19 cellular contexts compared by ENCODE assay signal in genomic region chr11:6647836-6648235, GRCh38. TPM values are rescaled to one million over a fixed set of nuclear protein-coding genes. Genes with fewer than 3 reads are reported as not detected.
DNase-seq lines count a peak whose midpoint lies in the region; ATAC-seq, FAIRE-seq and TF ChIP-seq lines count a peak whose summit lies in the region.
"Had no signal": no experiment of that assay in that cellular context is flagged by ENCODE, and none has a peak within 500 bp of the region (broad histone marks: within the 10 kb centered on the region; RNA-seq: fewer than 3 reads in every experiment).

No MANE protein-coding gene starts in this region.

- H3K27ac ChIP-seq in BLaER1 treated with 17β-estradiol and CSF1 and Interleukin-3, amounts not matched to agents 10 nM and 100 nM = peak overlapping the region in 9 of 11 experiments; percentile 73 to 89 (median 85); a peak in 17 of 22 replicates
- H3K27ac ChIP-seq in IMR-90 (ENCODE audit: insufficient read depth, low read length) = no peak overlapping the region
- H3K27ac ChIP-seq in right cardiac atrium (ENCODE audit: low read length) = peak overlapping the region; percentile 39
- peak overlapping the region; percentile 22 to 89 (median 76) for H3K27ac ChIP-seq in spleen
- H3K27ac ChIP-seq in foreskin keratinocyte = no peak overlapping the region
- H3K27ac ChIP-seq: epithelial cell of prostate, SJCRH30 had no signal

- H2BK120ac ChIP-seq in IMR-90 (ENCODE audit: low read depth, low read length) = no peak overlapping the region

- TF ChIP-seq CTCF in IMR-90 (conservative IDR thresholded peaks at IDR 0.05; ENCODE audit: low read depth, low read length) (no peak), spleen (IDR thresholded peaks at IDR 0.05 in 8 of 11, conservative IDR thresholded peaks at IDR 0.05 in 3 of 11) (no peak), GM13977 (IDR thresholded peaks at IDR 0.05; ENCODE audit: extremely low read depth, insufficient read depth, missing control alignments) (no peak), foreskin keratinocyte (conservative IDR thresholded peaks at IDR 0.05) (no peak), D721Med (IDR thresholded peaks at IDR 0.05; ENCODE audit: insufficient read depth, missing control alignments) (no peak)

- no peak overlapping the region for H2AK9ac ChIP-seq in IMR-90 (replicated peaks; ENCODE audit: low read depth, low read length, poor library complexity)

- POLR2A ChIA-PET in IMR-90 (lab: Charles Lee; ENCODE audit: unreplicated experiment) = no interaction called here

- peaks cover 0 to 14% (median 0%) of the 10 kb centered on the region in 11 experiments; a peak in 3 of 22 replicates for H3K36me3 ChIP-seq in BLaER1 treated with 17β-estradiol and CSF1 and Interleukin-3, amounts not matched to agents 10 nM and 100 nM
- H3K36me3 ChIP-seq in IMR-90 (ENCODE audit: control insufficient read depth, insufficient read depth, low read length) (peaks cover 4% of the 10 kb centered on the region; the same call in 1 of the 2 replicates), spleen (no peaks in the 10 kb centered on the region)
- H3K36me3 ChIP-seq: ovary, SJCRH30 had no signal

- no peak overlapping the region for H3K18ac ChIP-seq in IMR-90 (ENCODE audit: low read depth, low read length)

- no peak overlapping the region for H2AFZ ChIP-seq in IMR-90 (replicated peaks; ENCODE audit: low read length, poor library complexity)

- in situ Hi-C loops in IMR-90 (cut with MboI; ENCODE audit: low sequenced_read_pairs) = no loop called here
- in situ Hi-C loops in GM13977 (cut with MboI; ENCODE audit: low pct_unique_long_range_greater_than_20kb, low sequenced_read_pairs, unreplicated experiment) = no loop called here

- H3K23ac ChIP-seq in IMR-90 (ENCODE audit: low read depth, low read length) = no peak overlapping the region

- 0 out of 2 replicates have a peak overlapping the region, but pooled peaks have one; percentile 23 for H2AK5ac ChIP-seq in IMR-90 (ENCODE audit: low read depth, low read length)

- H3K56ac ChIP-seq in IMR-90 (ENCODE audit: extremely low read depth, insufficient read depth, low read length) = peak overlapping the region; percentile 10; the same call in 1 of the 2 replicates

- no TSS peak for BruUV-seq in IMR-90 (replicated peaks; lab: Mats Ljungman, UMichigan)

- no peak overlapping the region for H2BK5ac ChIP-seq in IMR-90 (ENCODE audit: low read depth, low read length, poor library complexity, severe bottlenecking)

- peak overlapping the region in 9 of 11 experiments; percentile 60 to 76 (median 70); a peak in 9 of 22 replicates for H3K9ac ChIP-seq in BLaER1 treated with 17β-estradiol and CSF1 and Interleukin-3, amounts not matched to agents 10 nM and 100 nM
- H3K9ac ChIP-seq in IMR-90 (ENCODE audit: low read depth, low read length) = no peak overlapping the region

- H4K20me1 ChIP-seq in BLaER1 treated with 17β-estradiol and CSF1 and Interleukin-3, amounts not matched to agents 10 nM and 100 nM = peaks cover 0 to 4% (median 0%) of the 10 kb centered on the region in 11 experiments; a peak in 3 of 22 replicates
- peaks cover 5% of the 10 kb centered on the region; the same call in 1 of the 2 replicates for H4K20me1 ChIP-seq in IMR-90 (ENCODE audit: insufficient read depth, low read length)

- H3K79me1 ChIP-seq in IMR-90 (ENCODE audit: low read depth in 1 of 2, low read length in 2 of 2) = peaks cover 5 to 40% of the 10 kb centered on the region in 2 experiments; a peak in 3 of 4 replicates

- H3K4ac ChIP-seq in IMR-90 (ENCODE audit: low read depth, low read length) = peak overlapping the region; percentile 83

- 90% methylated on average over 2 of the region's 2 CpGs; no CpG with 5 or more reads in 1 of the 2 experiments for WGBS in IMR-90 (ENCODE audit: extremely low coverage in 2 of 2, insufficient read length in 1 of 2), 2 experiments
- WGBS in right cardiac atrium = 91% methylated on average over 2 of the region's 2 CpGs
- 90 to 99% (median 93%) methylated on average over 2 of the region's 2 CpGs for WGBS in spleen, 5 donors

- H3K4me1 ChIP-seq in BLaER1 treated with 17β-estradiol and CSF1 and Interleukin-3, amounts not matched to agents 10 nM and 100 nM = peaks cover 39 to 90% (median 65%) of the 10 kb centered on the region in 10 experiments
- peaks cover 16% of the 10 kb centered on the region for H3K4me1 ChIP-seq in IMR-90 (ENCODE audit: control insufficient read depth, insufficient read depth, low read length)
- H3K4me1 ChIP-seq in right cardiac atrium (ENCODE audit: control insufficient read depth, insufficient read depth, low read length) = peaks cover 13% of the 10 kb centered on the region
- H3K4me1 ChIP-seq in spleen = peaks cover 40 to 91% (median 53%) of the 10 kb centered on the region in 6 donors
- H3K4me1 ChIP-seq in foreskin keratinocyte = no peaks in the 10 kb centered on the region

- ATAC-seq in IMR-90 (ENCODE audit: low read depth) = no peak
- ATAC-seq in right cardiac atrium = no peak
- no peak for ATAC-seq in foreskin keratinocyte

- no peak overlapping the region for H4K5ac ChIP-seq in IMR-90 (ENCODE audit: low read depth, low read length)

- no peaks in the 10 kb centered on the region; a peak in 1 of 22 replicates for H3K27me3 ChIP-seq in BLaER1 treated with 17β-estradiol and CSF1 and Interleukin-3, amounts not matched to agents 10 nM and 100 nM
- 0 out of 2 replicates have a peak, but pooled peaks cover 3% of the 10 kb centered on the region for H3K27me3 ChIP-seq in IMR-90 (ENCODE audit: control insufficient read depth, insufficient read depth, low read length)
- H3K27me3 ChIP-seq in right cardiac atrium (ENCODE audit: control insufficient read depth, insufficient read depth) = no peaks in the 10 kb centered on the region
- H3K27me3 ChIP-seq in spleen (replicated peaks in 1 of 7) = no peaks in the 10 kb centered on the region
- H3K27me3 ChIP-seq in foreskin keratinocyte = peaks cover 81% of the 10 kb centered on the region
- H3K27me3 ChIP-seq: ovary, SJCRH30 had no signal

- no peak for TF ChIP-seq RAD21 in IMR-90 (IDR thresholded peaks at IDR 0.05; ENCODE audit: low read length)

- intact Hi-C loops in IMR-90 (cut with micrococcal nuclease) (no loop called here), right cardiac atrium (cut with DNase I) (no loop called here), spleen (cut with DNase I; ENCODE audit: low total_unique reads) (no loop called here)

- CTCF ChIA-PET in IMR-90 (lab: Yijun Ruan, JAX) = interaction anchor here (1.1 kb wide), 1 partner anchor 36 kb away, joined by 4 read pairs; the partner anchor contains the start of gene MRPL17

- no peak for FAIRE-seq in D721Med (lab: Jason Lieb, UNC)

- H3K9me3 ChIP-seq in BLaER1 treated with 17β-estradiol and CSF1 and Interleukin-3, amounts not matched to agents 10 nM and 100 nM (replicated peaks in 1 of 11) = no peaks in the 10 kb centered on the region
- no peaks in the 10 kb centered on the region for H3K9me3 ChIP-seq in IMR-90 (ENCODE audit: control insufficient read depth, insufficient read depth, low read length)
- H3K9me3 ChIP-seq in right cardiac atrium (ENCODE audit: control insufficient read depth, low read length) = no peaks in the 10 kb centered on the region
- no peaks in the 10 kb centered on the region for H3K9me3 ChIP-seq in spleen
- H3K9me3 ChIP-seq: Caco-2, ovary, SJCRH30 had no signal

- H3K4me2 ChIP-seq in BLaER1 treated with 17β-estradiol and CSF1 and Interleukin-3, amounts not matched to agents 10 nM and 100 nM = peak overlapping the region; percentile 81 to 96 (median 91)
- no peak overlapping the region for H3K4me2 ChIP-seq in IMR-90 (ENCODE audit: low read depth, low read length)

- no peak for DNase-seq in IMR-90
- no peak for DNase-seq in right cardiac atrium
- no peak for DNase-seq in spleen
- no peak for DNase-seq in GM13977 (ENCODE audit: low spot score)
- no peak for DNase-seq in foreskin keratinocyte
- DNase-seq in GM03348 (ENCODE audit: low spot score) = no peak
- no peak for DNase-seq in D721Med (ENCODE audit: insufficient read length, low spot score)
- DNase-seq: Caco-2; H9; KBM-7; naive thymus-derived CD8-positive, alpha-beta T cell; NCI-H1092; NCI-H2081; NCI-H510A; ovary; SJCRH30; stimulated activated CD4-positive, alpha-beta T cell treated with anti-CD3 and anti-CD28 coated beads, Interleukin-12 subunit alpha, Interleukin-12 subunit beta, amount 100 ng/mL, for 4 hours had no signal

- dilution Hi-C loops in IMR-90 (cut with HindIII; ENCODE audit: low sequenced_read_pairs, unreplicated experiment) = no loop called here

- no peak overlapping the region for H2BK15ac ChIP-seq in IMR-90 (ENCODE audit: low read depth, low read length)

- peak overlapping the region in 1 of 2 experiments; percentile 94; a peak in 1 of 4 replicates for H4K8ac ChIP-seq in IMR-90 (ENCODE audit: low read depth in 2 of 2, low read length in 2 of 2)

- H2BK20ac ChIP-seq in IMR-90 (ENCODE audit: low read depth, low read length) = no peak overlapping the region

- peak overlapping the region in 1 of 10 experiments; percentile 49; a peak in 2 of 20 replicates for H3K4me3 ChIP-seq in BLaER1 treated with 17β-estradiol and CSF1 and Interleukin-3, amounts not matched to agents 10 nM and 100 nM
- H3K4me3 ChIP-seq in IMR-90 (ENCODE audit: insufficient read depth, low read depth, low read length) (no peak overlapping the region), right cardiac atrium (ENCODE audit: low read length) (no peak overlapping the region), spleen (no peak overlapping the region)
- H3K4me3 ChIP-seq: ovary, SJCRH30 had no signal

- H4K91ac ChIP-seq in IMR-90 (ENCODE audit: insufficient read depth, low read depth, low read length) = no peak overlapping the region

- no peak for TF ChIP-seq POLR2A in IMR-90 (IDR thresholded peaks at IDR 0.05; ENCODE audit: low read depth, low read length)
- no peak for TF ChIP-seq POLR2A in spleen (IDR thresholded peaks at IDR 0.05)

- peak overlapping the region; percentile 64; the same call in 1 of the 2 replicates for H3K14ac ChIP-seq in IMR-90 (replicated peaks; ENCODE audit: low read depth, low read length)

- H3K9me1 ChIP-seq in IMR-90 (ENCODE audit: insufficient read depth, low read length) = peaks cover 26% of the 10 kb centered on the region

RNA-seq across cellular contexts. Expression of gene DCHS1, which starts 7.8 kb away (rescaled TPM):
- 1.4 and 1.7 TPM in 2 replicates for total RNA-seq in IMR-90 (2012; rRNA removed)
- 3.3 and 3.8 TPM in 2 replicates for polyA plus RNA-seq in IMR-90 (2012; rRNA removed)
- polyA plus RNA-seq in IMR-90 (2012; cell fraction: cytosol; rRNA removed) = 2.0 and 3.8 TPM in 2 replicates
- 6.7 and 13.0 TPM in 2 replicates for polyA plus RNA-seq in IMR-90 (2012; cell fraction: nucleus; rRNA removed; ENCODE audit: low replicate concordance)
- 10 to 100 TPM; 12.4 to 19.2 (median 14.9) TPM for total RNA-seq in right cardiac atrium
- polyA plus RNA-seq in right cardiac atrium = 6.4 TPM
- 10 to 100 TPM; 29.8 to 58.8 (median 43.4) TPM for total RNA-seq in spleen
- 1 to 10 TPM; 1.9 to 7.6 (median 3.1) TPM for polyA plus RNA-seq in spleen
- total RNA-seq in foreskin keratinocyte = 0.03 and 0.11 TPM in 2 replicates
- polyA plus RNA-seq in foreskin keratinocyte = 0.02 and 0.03 TPM in 2 replicates

RNA-seq across cellular contexts. Expression of gene TPP1, which starts 28.6 kb away (rescaled TPM):
- total RNA-seq in IMR-90 (2012; rRNA removed) = 16.7 and 33.5 TPM in 2 replicates
- polyA plus RNA-seq in IMR-90 (2012; rRNA removed) = 66.2 and 108 TPM in 2 replicates
- 41.8 and 75.0 TPM in 2 replicates for polyA plus RNA-seq in IMR-90 (2012; cell fraction: cytosol; rRNA removed)
- polyA plus RNA-seq in IMR-90 (2012; cell fraction: nucleus; rRNA removed; ENCODE audit: low replicate concordance) = 76.6 and 101 TPM in 2 replicates
- 10 to 100 TPM; 56.7 to 98.3 (median 78.2) TPM for total RNA-seq in right cardiac atrium
- 52.6 TPM for polyA plus RNA-seq in right cardiac atrium
- total RNA-seq in spleen = 100 to 1,000 TPM; 159 to 306 (median 232) TPM
- 10 to 100 TPM; 54.9 to 61.6 (median 60.6) TPM for polyA plus RNA-seq in spleen
- total RNA-seq in foreskin keratinocyte = 36.3 and 43.3 TPM in 2 replicates
- 33.0 and 33.1 TPM in 2 replicates for polyA plus RNA-seq in foreskin keratinocyte

RNA-seq across cellular contexts. Expression of gene MRPL17, which starts 35.3 kb away (rescaled TPM):
- total RNA-seq in IMR-90 (2012; rRNA removed) = 65.8 and 70.3 TPM in 2 replicates
- 85.2 and 97.5 TPM in 2 replicates for polyA plus RNA-seq in IMR-90 (2012; rRNA removed)
- 62.0 and 80.4 TPM in 2 replicates for polyA plus RNA-seq in IMR-90 (2012; cell fraction: cytosol; rRNA removed)
- polyA plus RNA-seq in IMR-90 (2012; cell fraction: nucleus; rRNA removed; ENCODE audit: low replicate concordance) = 19.4 and 28.9 TPM in 2 replicates
- 10 to 100 TPM; 36.7 to 45.1 (median 41.9) TPM for total RNA-seq in right cardiac atrium
- 44.7 TPM for polyA plus RNA-seq in right cardiac atrium
- total RNA-seq in spleen = 10 to 100 TPM; 31.1 to 74.7 (median 41.1) TPM
- polyA plus RNA-seq in spleen = 10 to 100 TPM; 41.7 to 70.2 (median 52.9) TPM
- 70.5 and 78.7 TPM in 2 replicates for total RNA-seq in foreskin keratinocyte
- 143 and 152 TPM in 2 replicates for polyA plus RNA-seq in foreskin keratinocyte

RNA-seq across cellular contexts. Expression of gene TAF10, which starts 35.8 kb away (rescaled TPM):
- total RNA-seq in IMR-90 (2012; rRNA removed) = 18.6 and 24.4 TPM in 2 replicates
- polyA plus RNA-seq in IMR-90 (2012; rRNA removed) = 132 and 180 TPM in 2 replicates
- 73.3 and 76.1 TPM in 2 replicates for polyA plus RNA-seq in IMR-90 (2012; cell fraction: cytosol; rRNA removed)
- polyA plus RNA-seq in IMR-90 (2012; cell fraction: nucleus; rRNA removed; ENCODE audit: low replicate concordance) = 71.9 and 78.4 TPM in 2 replicates
- total RNA-seq in right cardiac atrium = 100 to 1,000 TPM in 2 of 4 donors, 10 to 100 TPM in 2; 96.9 to 115 (median 99.1) TPM
- polyA plus RNA-seq in right cardiac atrium = 100 TPM
- total RNA-seq in spleen = 100 to 1,000 TPM; 133 to 159 (median 148) TPM
- polyA plus RNA-seq in spleen = 100 to 1,000 TPM; 103 to 151 (median 140) TPM
- 152 and 171 TPM in 2 replicates for total RNA-seq in foreskin keratinocyte
- 195 and 218 TPM in 2 replicates for polyA plus RNA-seq in foreskin keratinocyte

RNA-seq across cellular contexts. Expression of gene ILK, which starts 44.3 kb away (rescaled TPM):
- 272 and 339 TPM in 2 replicates for total RNA-seq in IMR-90 (2012; rRNA removed)
- 367 and 389 TPM in 2 replicates for polyA plus RNA-seq in IMR-90 (2012; rRNA removed)
- polyA plus RNA-seq in IMR-90 (2012; cell fraction: cytosol; rRNA removed) = 266 and 365 TPM in 2 replicates
- polyA plus RNA-seq in IMR-90 (2012; cell fraction: nucleus; rRNA removed; ENCODE audit: low replicate concordance) = 346 and 590 TPM in 2 replicates
- 100 to 1,000 TPM; 176 to 196 (median 192) TPM for total RNA-seq in right cardiac atrium
- polyA plus RNA-seq in right cardiac atrium = 180 TPM
- 100 to 1,000 TPM; 122 to 194 (median 141) TPM for total RNA-seq in spleen
- polyA plus RNA-seq in spleen = 100 to 1,000 TPM in 1 of 3 donors, 10 to 100 TPM in 2; 71.4 to 108 (median 76.5) TPM
- 143 and 151 TPM in 2 replicates for total RNA-seq in foreskin keratinocyte
- 143 and 150 TPM in 2 replicates for polyA plus RNA-seq in foreskin keratinocyte

Comparison
In these comparisons a context has a peak if more than half of its experiments do, and no peak if none do; other contexts are left out.
1. H3K27ac ChIP-seq: peak in BLaER1 treated with 17β-estradiol and CSF1 and Interleukin-3, amounts not matched to agents 10 nM and 100 nM (9 of 11), right cardiac atrium (single experiment) and spleen (8 of 8); none in IMR-90 (single experiment) and foreskin keratinocyte (single experiment).